ENCODE assay signal across 8 cellular contexts in the genomic region with DNA sequence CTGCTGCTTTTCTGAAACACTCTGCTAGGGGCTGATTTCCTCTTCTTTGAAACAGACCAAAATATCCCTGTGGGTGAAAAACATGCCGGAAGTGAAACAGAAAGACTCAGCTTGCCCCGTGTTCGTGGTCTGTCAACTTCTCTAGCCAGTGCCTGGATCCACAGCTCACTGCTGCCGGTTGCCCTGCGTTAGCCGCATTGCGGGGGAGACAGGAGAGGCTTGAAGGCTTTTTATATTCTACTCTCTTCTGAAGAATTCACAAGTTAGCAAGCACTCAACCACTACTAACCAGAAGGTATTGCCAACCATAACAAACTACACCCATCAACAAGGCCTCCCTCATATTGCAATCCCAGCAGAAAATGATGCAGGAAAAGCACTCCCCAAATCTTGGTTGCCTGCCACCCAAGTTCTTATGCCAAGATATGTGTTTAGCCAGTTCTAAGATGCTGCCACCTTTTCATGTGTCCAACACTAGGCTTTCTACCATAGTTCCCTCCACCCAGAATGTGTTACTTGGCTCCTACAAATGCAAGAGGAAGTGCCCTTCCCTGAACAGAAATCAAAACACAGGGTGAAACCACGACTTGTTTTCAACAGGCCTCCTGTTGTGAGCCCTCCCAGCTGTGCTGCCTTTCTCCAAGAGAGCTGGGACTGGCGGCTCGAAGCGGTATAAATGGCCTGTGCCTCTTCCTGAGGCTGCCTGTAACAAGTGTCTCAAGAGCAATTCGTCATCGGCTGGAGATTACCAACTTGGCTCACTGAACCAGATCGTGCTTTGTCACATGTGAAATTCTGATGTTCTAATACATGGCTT.
A peak's percentile ranks its signal among the peaks of the same experiment; 100 is the strongest.
DNase-seq lines count a peak whose midpoint lies in the region; ATAC-seq and TF ChIP-seq lines count a peak whose summit lies in the region.

No MANE protein-coding gene starts in this region.

- 20 to 31% (median 27%) methylated on average over 14 of the region's 14 CpGs for WGBS in heart left ventricle, 4 donors

- H3K4me3 ChIP-seq in AG10803 (ENCODE audit: low read length): peak overlapping the region; percentile 23
- H3K4me3 ChIP-seq in heart left ventricle: peak overlapping the region in 6 of 12 donors; percentile 3 to 29 (median 8)
- H3K4me3 ChIP-seq in gastrocnemius medialis: peak overlapping the region in 3 of 4 donors; percentile 2 to 7 (median 7)

- H3K9me3 ChIP-seq in heart left ventricle: no peaks in the 10 kb centered on the region
- no peaks in the 10 kb centered on the region for H3K9me3 ChIP-seq in gastrocnemius medialis

- H3K27ac Mint-ChIP-seq in activated naive CD8-positive, alpha-beta T cell: peak overlapping the region; percentile 90

- H3K9me3 Mint-ChIP-seq in activated naive CD8-positive, alpha-beta T cell (ENCODE audit: low read depth): no peaks in the 10 kb centered on the region

- ATAC-seq in HG03378 (IDR thresholded peaks at IDR 0.05; ENCODE audit: unreplicated experiment) (peak; percentile 96), heart left ventricle (peak; percentile 91 to 97 (median 95)), gastrocnemius medialis (peak; percentile 82 to 83)

- H3K27ac ChIP-seq in heart left ventricle (peak overlapping the region; percentile 65 to 96 (median 76)), gastrocnemius medialis (peak overlapping the region; percentile 45 to 71 (median 68))

- in situ Hi-C loops in gastrocnemius medialis (cut with MboI; ENCODE audit: low sequenced_read_pairs in 4 of 4): no loop called here

- H3K36me3 Mint-ChIP-seq in activated naive CD8-positive, alpha-beta T cell: peaks cover 2% of the 10 kb centered on the region

- no peaks in the 10 kb centered on the region for H3K27me3 Mint-ChIP-seq in activated naive CD8-positive, alpha-beta T cell

- H3K4me1 Mint-ChIP-seq in activated naive CD8-positive, alpha-beta T cell (ENCODE audit: low read depth): peaks cover 53% of the 10 kb centered on the region

- H3K27me3 ChIP-seq in heart left ventricle (no peaks in the 10 kb centered on the region), gastrocnemius medialis (no peaks in the 10 kb centered on the region)

- TF ChIP-seq POLR2A in Raji (IDR thresholded peaks at IDR 0.05; ENCODE audit: insufficient read depth, low read depth, low read length): peak; percentile 25; the same call in 1 of the 2 replicates
- no peak for TF ChIP-seq POLR2A in heart left ventricle (IDR thresholded peaks at IDR 0.05)
- TF ChIP-seq POLR2A in gastrocnemius medialis (IDR thresholded peaks at IDR 0.05): peak in 1 of 2 donors; percentile 25

- no peaks in the 10 kb centered on the region for H3K36me3 ChIP-seq in heart left ventricle
- H3K36me3 ChIP-seq in gastrocnemius medialis: no peaks in the 10 kb centered on the region

- H3K4me1 ChIP-seq in heart left ventricle (peaks cover 0 to 47% (median 23%) of the 10 kb centered on the region in 12 donors), gastrocnemius medialis (peaks cover 0 to 8% of the 10 kb centered on the region in 2 donors)

- TF ChIP-seq CTCF in AG10803 (conservative IDR thresholded peaks at IDR 0.05; ENCODE audit: low read length) (no peak), heart left ventricle (IDR thresholded peaks at IDR 0.05) (peak in 2 of 12 donors; percentile 5 to 10), gastrocnemius medialis (IDR thresholded peaks at IDR 0.05 in 4 of 5, conservative IDR thresholded peaks at IDR 0.05 in 1 of 5) (no peak)

- DNase-seq in AG10803 (ENCODE audit: low read depth): peak; percentile 85
- DNase-seq in GM19240 (ENCODE audit: insufficient read length, low spot score): peak; percentile 78
- DNase-seq in heart left ventricle: peak; percentile 78 to 92 (median 92)
- peak; percentile 55 to 73 for DNase-seq in gastrocnemius medialis
- DNase-seq in occipital lobe (lab: John Stamatoyannopoulos, UW): no peak

- intact Hi-C loops in heart left ventricle (cut with DNase I) (loop anchor here in 9 of 10 donors (5.0 to 10.0 kb wide), 7 partner anchors 109 to 198 kb away; a partner anchor contains a TSS), gastrocnemius medialis (cut with DNase I; ENCODE audit: low total_unique reads) (no loop called here)

- peak overlapping the region; percentile 77 for H3K4me3 Mint-ChIP-seq in activated naive CD8-positive, alpha-beta T cell
